Comparison of ENCODE assay signal across 17 cellular contexts in the genomic region with DNA sequence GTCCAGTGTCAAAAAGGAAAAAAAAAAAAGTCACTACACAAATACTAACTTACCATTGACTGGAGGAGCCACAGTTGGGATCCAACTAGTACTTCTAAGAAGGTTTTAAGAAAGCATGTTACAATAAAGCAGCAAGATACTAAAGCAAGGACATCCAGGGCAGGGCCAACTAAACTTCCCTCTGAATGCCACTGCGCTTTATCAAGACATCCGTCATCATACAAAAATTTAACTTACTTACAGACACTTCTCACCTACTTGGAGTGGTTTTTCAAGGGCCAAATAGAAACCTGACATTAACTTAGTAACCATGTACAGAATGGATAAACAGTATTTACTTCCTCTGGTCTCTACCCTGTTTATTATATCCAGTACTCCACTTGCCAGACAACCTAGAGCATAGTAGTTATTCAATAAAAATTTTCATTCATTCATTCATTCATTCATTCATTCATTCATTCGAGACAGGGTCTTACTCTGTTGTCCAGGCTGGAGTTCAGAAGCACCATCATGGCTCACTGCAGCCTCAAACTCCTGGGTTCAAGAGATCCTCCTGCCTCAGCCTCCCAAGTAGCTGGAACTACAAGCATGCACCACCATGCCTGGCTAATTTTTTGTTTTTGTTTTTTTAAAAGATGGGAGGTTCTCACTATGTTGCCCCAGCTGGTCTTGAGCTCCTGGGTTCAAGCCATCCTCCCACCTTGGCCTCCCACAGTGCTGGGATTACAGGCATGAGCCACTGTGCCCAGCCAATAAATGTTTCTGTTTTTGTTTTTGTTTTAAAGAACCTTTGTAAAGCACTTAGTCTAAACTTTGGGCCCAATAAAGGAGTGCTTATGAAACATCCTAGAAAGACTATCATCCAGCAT. TPM values are rescaled to one million over a fixed set of nuclear protein-coding genes. Genes with fewer than 3 reads are reported as not detected.
DNase-seq lines count a peak whose midpoint lies in the region; ATAC-seq and TF ChIP-seq lines count a peak whose summit lies in the region.
"Had no signal": no experiment of that assay in that cellular context is flagged by ENCODE, and none has a peak within 500 bp of the region (broad histone marks: within the 10 kb centered on the region; RNA-seq: fewer than 3 reads in every experiment).

No MANE protein-coding gene starts in this region.

- TF ChIP-seq CTCF in sigmoid colon (IDR thresholded peaks at IDR 0.05): no peak
- no peak for TF ChIP-seq CTCF in Peyer's patch (IDR thresholded peaks at IDR 0.05)

- H3K4me1 ChIP-seq in CD4-positive, CD25-positive, alpha-beta regulatory T cell (ENCODE audit: control insufficient read depth, insufficient read depth, low read length, poor library complexity, severe bottlenecking): no peaks in the 10 kb centered on the region
- peaks cover 2 to 13% of the 10 kb centered on the region in 2 donors for H3K4me1 ChIP-seq in esophagus (ENCODE audit: control insufficient read depth in 2 of 2, insufficient read depth in 2 of 2, low read length in 1 of 2)
- peaks cover 0 to 80% (median 66%) of the 10 kb centered on the region in 4 donors for H3K4me1 ChIP-seq in sigmoid colon
- peaks cover 0 to 55% (median 3%) of the 10 kb centered on the region in 4 donors for H3K4me1 ChIP-seq in Peyer's patch

- H3K27ac Mint-ChIP-seq in CD4-positive, CD25-positive, alpha-beta regulatory T cell: peak overlapping the region in 2 of 3 donors; percentile 5 to 68

- no peak for ATAC-seq in CD4-positive, CD25-positive, alpha-beta regulatory T cell (ENCODE audit: low read depth in 2 of 2)
- ATAC-seq in HG03108 (IDR thresholded peaks at IDR 0.05; ENCODE audit: unreplicated experiment): no peak
- ATAC-seq in GM18511 (IDR thresholded peaks at IDR 0.05; ENCODE audit: unreplicated experiment): no peak
- ATAC-seq: naive thymus-derived CD8-positive, alpha-beta T cell had no signal

- peaks cover 4% of the 10 kb centered on the region for H3K36me3 ChIP-seq in CD4-positive, CD25-positive, alpha-beta regulatory T cell (ENCODE audit: control insufficient read depth, insufficient read depth, low read length)
- H3K36me3 ChIP-seq in SK-N-MC (ENCODE audit: insufficient read depth, low read length): peaks cover 5% of the 10 kb centered on the region
- no peaks in the 10 kb centered on the region for H3K36me3 ChIP-seq in esophagus (ENCODE audit: control insufficient read depth in 2 of 2, insufficient read depth in 2 of 2, low read length in 1 of 2)
- no peaks in the 10 kb centered on the region for H3K36me3 ChIP-seq in sigmoid colon
- H3K36me3 ChIP-seq in Peyer's patch: no peaks in the 10 kb centered on the region
- H3K36me3 ChIP-seq: thyroid gland had no signal

- no peak for TF ChIP-seq POLR2A in sigmoid colon (IDR thresholded peaks at IDR 0.05)
- TF ChIP-seq POLR2A in Peyer's patch (IDR thresholded peaks at IDR 0.05): no peak

- WGBS in esophagus, 2 donors: 82 to 90% methylated on average over 3 of the region's 3 CpGs
- 79 to 94% methylated on average over 3 of the region's 3 CpGs for WGBS in sigmoid colon, 2 donors

- no peaks in the 10 kb centered on the region for H3K9me3 Mint-ChIP-seq in CD4-positive, CD25-positive, alpha-beta regulatory T cell

- H3K27ac ChIP-seq in CD4-positive, CD25-positive, alpha-beta regulatory T cell (ENCODE audit: insufficient read depth, low read length, poor library complexity, severe bottlenecking): no peak overlapping the region
- H3K27ac ChIP-seq in SK-N-MC: peak overlapping the region; percentile 63; the same call in 1 of the 2 replicates
- H3K27ac ChIP-seq in esophagus (ENCODE audit: low read depth in 2 of 2, low read length in 1 of 2): peak overlapping the region; percentile 75 to 84
- peak overlapping the region in 3 of 4 donors; percentile 27 to 44 (median 41) for H3K27ac ChIP-seq in sigmoid colon
- peak overlapping the region in 2 of 4 donors; percentile 7 to 27 for H3K27ac ChIP-seq in Peyer's patch

- no peak overlapping the region for H3K4me3 ChIP-seq in CD4-positive, CD25-positive, alpha-beta regulatory T cell (ENCODE audit: low read depth, low read length)
- H3K4me3 ChIP-seq in SK-N-MC (no peak overlapping the region), esophagus (ENCODE audit: low read depth in 1 of 2, low read length in 2 of 2) (no peak overlapping the region), sigmoid colon (no peak overlapping the region), Peyer's patch (no peak overlapping the region)
- H3K4me3 ChIP-seq: thyroid gland had no signal

- peaks cover 22 to 47% (median 34%) of the 10 kb centered on the region in 4 donors for H3K4me1 Mint-ChIP-seq in CD4-positive, CD25-positive, alpha-beta regulatory T cell

- no peak for TF ChIP-seq EP300 in sigmoid colon (IDR thresholded peaks at IDR 0.05)

- H3K27me3 ChIP-seq in CD4-positive, CD25-positive, alpha-beta regulatory T cell (ENCODE audit: control insufficient read depth, insufficient read depth, low read length): no peaks in the 10 kb centered on the region
- H3K27me3 ChIP-seq in esophagus (ENCODE audit: control insufficient read depth in 1 of 2, insufficient read depth in 2 of 2, low read length in 2 of 2) (no peaks in the 10 kb centered on the region), sigmoid colon (no peaks in the 10 kb centered on the region), Peyer's patch (no peaks in the 10 kb centered on the region)
- H3K27me3 ChIP-seq: thyroid gland had no signal

- DNase-seq in CD4-positive, CD25-positive, alpha-beta regulatory T cell: no peak
- DNase-seq in SK-N-MC (ENCODE audit: low read depth, low spot score): no peak
- DNase-seq in sigmoid colon: no peak
- no peak for DNase-seq in activated effector memory CD4-positive, alpha-beta T cell treated with Interleukin-2 at 50 U/mL for 16 hours
- DNase-seq in Peyer's patch: no peak
- DNase-seq: activated CD4-positive, alpha-beta T cell treated with anti-CD3 and anti-CD28 coated beads, Interleukin-2, amount 50 U/mL, for 1 hour; amniotic stem cell; dermis blood vessel endothelial cell; left ventricle myocardium superior; naive thymus-derived CD8-positive, alpha-beta T cell; NCI-H82; retina; T-helper 2 cell had no signal

- no peaks in the 10 kb centered on the region for H3K27me3 Mint-ChIP-seq in CD4-positive, CD25-positive, alpha-beta regulatory T cell
- H3K27me3 Mint-ChIP-seq: naive thymus-derived CD8-positive, alpha-beta T cell had no signal

- H3K4me3 Mint-ChIP-seq in CD4-positive, CD25-positive, alpha-beta regulatory T cell: no peak overlapping the region

- H3K9ac ChIP-seq in SK-N-MC (ENCODE audit: insufficient read length): no peak overlapping the region

- peaks cover 18% of the 10 kb centered on the region for H3K36me3 Mint-ChIP-seq in CD4-positive, CD25-positive, alpha-beta regulatory T cell

- intact Hi-C loops in sigmoid colon (cut with DNase I): no loop called here

- no peaks in the 10 kb centered on the region for H3K9me3 ChIP-seq in CD4-positive, CD25-positive, alpha-beta regulatory T cell (ENCODE audit: control insufficient read depth in 2 of 2, low read length in 2 of 2)
- no peaks in the 10 kb centered on the region for H3K9me3 ChIP-seq in SK-N-MC (ENCODE audit: low read depth, low read length)
- no peaks in the 10 kb centered on the region for H3K9me3 ChIP-seq in esophagus (ENCODE audit: control insufficient read depth in 2 of 2, insufficient read depth in 1 of 2, low read depth in 1 of 2, low read length in 1 of 2)
- H3K9me3 ChIP-seq in sigmoid colon: no peaks in the 10 kb centered on the region
- H3K9me3 ChIP-seq in Peyer's patch: no peaks in the 10 kb centered on the region
- H3K9me3 ChIP-seq: thyroid gland had no signal

RNA-seq across cellular contexts. Expression of gene SMURF1, which starts 19.0 kb away (rescaled TPM):
- total RNA-seq in CD4-positive, CD25-positive, alpha-beta regulatory T cell: 35.3 TPM
- polyA plus RNA-seq in CD4-positive, CD25-positive, alpha-beta regulatory T cell: 1 to 10 TPM; 1.3 to 2.1 (median 1.6) TPM
- polyA plus RNA-seq in esophagus: 10 to 100 TPM; 11.7 to 12.9 TPM
- total RNA-seq in sigmoid colon: 10 to 100 TPM; 10.7 to 18.0 (median 15.8) TPM
- 10 to 100 TPM in 1 of 3 donors, 1 to 10 TPM in 2; 8.4 to 14.1 (median 9.7) TPM for polyA plus RNA-seq in sigmoid colon
- 10 to 100 TPM; 17.2 to 85.0 (median 43.0) TPM for total RNA-seq in Peyer's patch
